In the genomic region with DNA sequence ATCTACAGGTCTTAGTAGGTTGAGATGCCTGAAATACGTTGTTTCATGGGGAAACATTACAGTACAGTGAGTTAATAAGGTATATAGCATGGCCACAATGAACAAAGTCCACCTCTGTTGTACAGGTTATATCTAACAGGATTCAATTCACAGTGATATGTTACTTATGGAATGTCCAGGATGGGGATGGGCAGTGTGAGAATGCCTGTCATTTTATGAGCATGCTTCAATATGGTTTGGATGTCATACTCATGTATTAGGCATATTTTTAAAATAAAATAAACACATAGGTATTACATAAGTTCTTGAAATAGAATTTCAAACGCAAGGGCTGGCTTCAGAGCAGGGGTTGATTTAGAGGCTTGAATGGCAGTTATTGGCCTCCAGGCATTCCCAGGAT, we compare ENCODE assay signal across 1 cellular context.
TF ChIP-seq lines count a peak whose summit lies in the region.

No MANE protein-coding gene starts in this region.

TF ChIP-seq in IMR-90, 13 proteins besides CTCF, POLR2A, EP300 and RAD21:
- TF ChIP-seq FOS (IDR thresholded peaks at IDR 0.05; ENCODE audit: low read depth, low read length): no peak
- TF ChIP-seq, protein P1, sequence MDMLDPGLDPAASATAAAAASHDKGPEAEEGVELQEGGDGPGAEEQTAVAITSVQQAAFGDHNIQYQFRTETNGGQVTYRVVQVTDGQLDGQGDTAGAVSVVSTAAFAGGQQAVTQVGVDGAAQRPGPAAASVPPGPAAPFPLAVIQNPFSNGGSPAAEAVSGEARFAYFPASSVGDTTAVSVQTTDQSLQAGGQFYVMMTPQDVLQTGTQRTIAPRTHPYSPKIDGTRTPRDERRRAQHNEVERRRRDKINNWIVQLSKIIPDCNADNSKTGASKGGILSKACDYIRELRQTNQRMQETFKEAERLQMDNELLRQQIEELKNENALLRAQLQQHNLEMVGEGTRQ (IDR thresholded peaks at IDR 0.05; ENCODE audit: low read depth, low read length): no peak
- no peak for TF ChIP-seq MAZ (IDR thresholded peaks at IDR 0.05; ENCODE audit: borderline replicate concordance, low read depth, low read length)
- no peak for TF ChIP-seq BHLHE40 (IDR thresholded peaks at IDR 0.05; ENCODE audit: low read depth, low read length)
- no peak for TF ChIP-seq MAFK (IDR thresholded peaks at IDR 0.05; ENCODE audit: low read depth, low read length)
- TF ChIP-seq RCOR1 (IDR thresholded peaks at IDR 0.05; ENCODE audit: insufficient replicate concordance, low read length): no peak
- no peak for TF ChIP-seq CHD1 (IDR thresholded peaks at IDR 0.05; ENCODE audit: low read depth, low read length)
- no peak for TF ChIP-seq MXI1 (IDR thresholded peaks at IDR 0.05; ENCODE audit: borderline replicate concordance, low read depth, low read length)
- TF ChIP-seq RFX5 (IDR thresholded peaks at IDR 0.05; ENCODE audit: low read depth, low read length): no peak
- no peak for TF ChIP-seq ELK1 (IDR thresholded peaks at IDR 0.05; ENCODE audit: borderline replicate concordance, low read depth, low read length)
- no peak for TF ChIP-seq CEBPB (IDR thresholded peaks at IDR 0.05; ENCODE audit: low read depth, low read length)
- no peak for TF ChIP-seq NFE2L2 (IDR thresholded peaks at IDR 0.05; ENCODE audit: low read depth, low read length)
- TF ChIP-seq SMC3 (IDR thresholded peaks at IDR 0.05; ENCODE audit: low read depth, low read length): no peak
